9 cellular contexts compared by ENCODE assay signal in genomic region chr3:33278106-33278672, GRCh38. TPM values are rescaled to one million over a fixed set of nuclear protein-coding genes. Genes with fewer than 3 reads are reported as not detected.
A peak's percentile ranks its signal among the peaks of the same experiment; 100 is the strongest.
DNase-seq lines count a peak whose midpoint lies in the region; ATAC-seq and TF ChIP-seq lines count a peak whose summit lies in the region.
"Had no signal": no experiment of that assay in that cellular context is flagged by ENCODE, and none has a peak within 500 bp of the region (broad histone marks: within the 10 kb centered on the region; RNA-seq: fewer than 3 reads in every experiment).

No MANE protein-coding gene starts in this region.

- H3K4me3 ChIP-seq in AG09309 (ENCODE audit: control insufficient read depth, low read depth, low read length) (peak overlapping the region; percentile 67), colonic mucosa (peak overlapping the region; percentile 57)

- peaks cover 39% of the 10 kb centered on the region for H3K27me3 Mint-ChIP-seq in activated CD4-positive, alpha-beta T cell treated with anti-CD3 and anti-CD28 coated beads, Interleukin-2, amount 10 ng/mL, durations not matched to agents 7 days and 5 days

- H3K27me3 ChIP-seq in colonic mucosa: peaks cover 3% of the 10 kb centered on the region

- no peak overlapping the region for H3K4me3 Mint-ChIP-seq in activated CD4-positive, alpha-beta T cell treated with anti-CD3 and anti-CD28 coated beads, Interleukin-2, amount 10 ng/mL, durations not matched to agents 7 days and 5 days
- H3K4me3 Mint-ChIP-seq: activated naive CD8-positive, alpha-beta T cell treated with anti-CD3 and anti-CD28 coated beads, Interleukin-2, amount 10 ng/mL, durations not matched to agents 7 days and 5 days had no signal

- no peak for DNase-seq in AG09309 (ENCODE audit: low read depth)
- DNase-seq in NAMALWA (ENCODE audit: low spot score): peak; percentile 11
- no peak for DNase-seq in colonic mucosa
- peak; percentile 28 for DNase-seq in myocyte (ENCODE audit: low read depth)
- DNase-seq in activated CD4-positive, alpha-beta T cell treated with anti-CD3 and anti-CD28 coated beads, Interleukin-2, amount 10 ng/mL, durations not matched to agents 7 days and 5 days: no peak
- DNase-seq: activated naive CD8-positive, alpha-beta T cell treated with anti-CD3 and anti-CD28 coated beads, Interleukin-2, amount 10 ng/mL, durations not matched to agents 7 days and 5 days had no signal

- CTCF ChIA-PET in activated CD4-positive, alpha-beta T cell treated with anti-CD3 and anti-CD28 coated beads, Interleukin-2, amount 10 ng/mL, durations not matched to agents 7 days and 5 days (lab: Charles Lee): no interaction called here

- no peaks in the 10 kb centered on the region for H3K4me1 Mint-ChIP-seq in activated CD4-positive, alpha-beta T cell treated with anti-CD3 and anti-CD28 coated beads, Interleukin-2, amount 10 ng/mL, durations not matched to agents 7 days and 5 days
- H3K4me1 Mint-ChIP-seq: activated naive CD8-positive, alpha-beta T cell treated with anti-CD3 and anti-CD28 coated beads, Interleukin-2, amount 10 ng/mL, durations not matched to agents 7 days and 5 days had no signal

- H3K4me1 ChIP-seq in colonic mucosa: no peaks in the 10 kb centered on the region

- POLR2A ChIA-PET in activated CD4-positive, alpha-beta T cell treated with anti-CD3 and anti-CD28 coated beads, Interleukin-2, amount 10 ng/mL, durations not matched to agents 7 days and 5 days (lab: Charles Lee): no interaction called here

- H3K9me3 ChIP-seq in colonic mucosa: no peaks in the 10 kb centered on the region

- no peak overlapping the region for H3K27ac ChIP-seq in colonic mucosa

- TF ChIP-seq CTCF in AG09309 (IDR thresholded peaks at IDR 0.05; ENCODE audit: control insufficient read depth, insufficient read depth, low read depth, low read length, missing control alignments): no peak
- no peak for TF ChIP-seq CTCF in colonic mucosa (IDR thresholded peaks at IDR 0.05)

- no peak for ATAC-seq in GM21360 (IDR thresholded peaks at IDR 0.05; ENCODE audit: unreplicated experiment)
- no peak for ATAC-seq in HG03520 (IDR thresholded peaks at IDR 0.05; ENCODE audit: unreplicated experiment)
- ATAC-seq in GM18502 (IDR thresholded peaks at IDR 0.05; ENCODE audit: poor library complexity, unreplicated experiment): no peak

- H3K27ac Mint-ChIP-seq in activated CD4-positive, alpha-beta T cell treated with anti-CD3 and anti-CD28 coated beads, Interleukin-2, amount 10 ng/mL, durations not matched to agents 7 days and 5 days: no peak overlapping the region
- H3K27ac Mint-ChIP-seq: activated naive CD8-positive, alpha-beta T cell treated with anti-CD3 and anti-CD28 coated beads, Interleukin-2, amount 10 ng/mL, durations not matched to agents 7 days and 5 days had no signal

- H3K9ac ChIP-seq in colonic mucosa (ENCODE audit: low read depth in 2 of 2, low read length in 2 of 2): no peak overlapping the region

- intact Hi-C loops in colonic mucosa (cut with DNase I): no loop called here

- no peaks in the 10 kb centered on the region for H3K9me3 Mint-ChIP-seq in activated CD4-positive, alpha-beta T cell treated with anti-CD3 and anti-CD28 coated beads, Interleukin-2, amount 10 ng/mL, durations not matched to agents 7 days and 5 days
- H3K9me3 Mint-ChIP-seq: activated naive CD8-positive, alpha-beta T cell treated with anti-CD3 and anti-CD28 coated beads, Interleukin-2, amount 10 ng/mL, durations not matched to agents 7 days and 5 days had no signal

- H3K36me3 ChIP-seq in colonic mucosa: no peaks in the 10 kb centered on the region

- no peaks in the 10 kb centered on the region for H3K36me3 Mint-ChIP-seq in activated CD4-positive, alpha-beta T cell treated with anti-CD3 and anti-CD28 coated beads, Interleukin-2, amount 10 ng/mL, durations not matched to agents 7 days and 5 days (ENCODE audit: low read depth)
- H3K36me3 Mint-ChIP-seq: activated naive CD8-positive, alpha-beta T cell treated with anti-CD3 and anti-CD28 coated beads, Interleukin-2, amount 10 ng/mL, durations not matched to agents 7 days and 5 days had no signal

RNA-seq across cellular contexts. Expression of gene FBXL2, which starts 0.9 kb away (rescaled TPM):
- total RNA-seq in colonic mucosa: 1 to 10 TPM in 1 of 2 donors, under 1 TPM in 1; 0.69 to 1.1 TPM
- total RNA-seq in myocyte: 14.0 and 19.9 TPM in 2 replicates
- polyA plus RNA-seq in myocyte (2012): 19.0 TPM
- total RNA-seq in activated CD4-positive, alpha-beta T cell treated with anti-CD3 and anti-CD28 coated beads, Interleukin-2, amount 10 ng/mL, durations not matched to agents 7 days and 5 days: not detected
- total RNA-seq: activated naive CD8-positive, alpha-beta T cell treated with anti-CD3 and anti-CD28 coated beads, Interleukin-2, amount 10 ng/mL, durations not matched to agents 7 days and 5 days had no signal

RNA-seq across cellular contexts. Expression of gene SUSD5, which starts 59.6 kb away (rescaled TPM):
- under 1 TPM; 0.17 to 0.35 TPM for total RNA-seq in colonic mucosa
- 8.9 and 10.1 TPM in 2 replicates for total RNA-seq in myocyte
- polyA plus RNA-seq in myocyte (2012): 7.7 TPM
- not detected for total RNA-seq in activated CD4-positive, alpha-beta T cell treated with anti-CD3 and anti-CD28 coated beads, Interleukin-2, amount 10 ng/mL, durations not matched to agents 7 days and 5 days
- total RNA-seq: activated naive CD8-positive, alpha-beta T cell treated with anti-CD3 and anti-CD28 coated beads, Interleukin-2, amount 10 ng/mL, durations not matched to agents 7 days and 5 days had no signal

Comparison
In these comparisons a context has a peak if more than half of its experiments do, and no peak if none do; other contexts are left out.
1. DNase-seq: peak in NAMALWA (single experiment) and myocyte (single experiment); none in AG09309 (single experiment), colonic mucosa (single experiment) and activated CD4-positive, alpha-beta T cell treated with anti-CD3 and anti-CD28 coated beads, Interleukin-2, amount 10 ng/mL, durations not matched to agents 7 days and 5 days (single experiment).